Comparison of ENCODE assay signal across 2 cellular contexts in genomic region chr1:236059011-236059410, GRCh38.
TF ChIP-seq lines count a peak whose summit lies in the region.

No MANE protein-coding gene starts in this region.

TF ChIP-seq in SK-N-SH, 30 proteins besides CTCF, POLR2A, EP300 and RAD21 (continued from another document):
- TF ChIP-seq REST (IDR thresholded peaks at IDR 0.05; ENCODE audit: low read depth, low read length) = no peak
- no peak for TF ChIP-seq TAF1 (IDR thresholded peaks at IDR 0.05; ENCODE audit: borderline replicate concordance, low read depth, low read length)
- no peak for TF ChIP-seq FOXJ3 (CRISPR knock-in tag; IDR thresholded peaks at IDR 0.05)
- no peak for TF ChIP-seq USF2 (IDR thresholded peaks at IDR 0.05; ENCODE audit: borderline replicate concordance, low read depth, low read length)

TF ChIP-seq in SK-N-SH treated with all-trans-retinoic acid at 6 μM for 48 hours, 23 proteins besides CTCF, POLR2A, EP300 and RAD21 (continued from another document):
- TF ChIP-seq, protein P1, sequence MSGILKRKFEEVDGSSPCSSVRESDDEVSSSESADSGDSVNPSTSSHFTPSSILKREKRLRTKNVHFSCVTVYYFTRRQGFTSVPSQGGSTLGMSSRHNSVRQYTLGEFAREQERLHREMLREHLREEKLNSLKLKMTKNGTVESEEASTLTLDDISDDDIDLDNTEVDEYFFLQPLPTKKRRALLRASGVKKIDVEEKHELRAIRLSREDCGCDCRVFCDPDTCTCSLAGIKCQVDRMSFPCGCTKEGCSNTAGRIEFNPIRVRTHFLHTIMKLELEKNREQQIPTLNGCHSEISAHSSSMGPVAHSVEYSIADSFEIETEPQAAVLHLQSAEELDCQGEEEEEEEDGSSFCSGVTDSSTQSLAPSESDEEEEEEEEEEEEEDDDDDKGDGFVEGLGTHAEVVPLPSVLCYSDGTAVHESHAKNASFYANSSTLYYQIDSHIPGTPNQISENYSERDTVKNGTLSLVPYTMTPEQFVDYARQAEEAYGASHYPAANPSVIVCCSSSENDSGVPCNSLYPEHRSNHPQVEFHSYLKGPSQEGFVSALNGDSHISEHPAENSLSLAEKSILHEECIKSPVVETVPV (CRISPR knock-in tag; IDR thresholded peaks at IDR 0.05) = no peak
TF ChIP-seq in SK-N-SH treated with all-trans-retinoic acid at 6 μM for 48 hours: peak in this region for 0.
